ENCODE assay signal across 9 cellular contexts in the genomic region with DNA sequence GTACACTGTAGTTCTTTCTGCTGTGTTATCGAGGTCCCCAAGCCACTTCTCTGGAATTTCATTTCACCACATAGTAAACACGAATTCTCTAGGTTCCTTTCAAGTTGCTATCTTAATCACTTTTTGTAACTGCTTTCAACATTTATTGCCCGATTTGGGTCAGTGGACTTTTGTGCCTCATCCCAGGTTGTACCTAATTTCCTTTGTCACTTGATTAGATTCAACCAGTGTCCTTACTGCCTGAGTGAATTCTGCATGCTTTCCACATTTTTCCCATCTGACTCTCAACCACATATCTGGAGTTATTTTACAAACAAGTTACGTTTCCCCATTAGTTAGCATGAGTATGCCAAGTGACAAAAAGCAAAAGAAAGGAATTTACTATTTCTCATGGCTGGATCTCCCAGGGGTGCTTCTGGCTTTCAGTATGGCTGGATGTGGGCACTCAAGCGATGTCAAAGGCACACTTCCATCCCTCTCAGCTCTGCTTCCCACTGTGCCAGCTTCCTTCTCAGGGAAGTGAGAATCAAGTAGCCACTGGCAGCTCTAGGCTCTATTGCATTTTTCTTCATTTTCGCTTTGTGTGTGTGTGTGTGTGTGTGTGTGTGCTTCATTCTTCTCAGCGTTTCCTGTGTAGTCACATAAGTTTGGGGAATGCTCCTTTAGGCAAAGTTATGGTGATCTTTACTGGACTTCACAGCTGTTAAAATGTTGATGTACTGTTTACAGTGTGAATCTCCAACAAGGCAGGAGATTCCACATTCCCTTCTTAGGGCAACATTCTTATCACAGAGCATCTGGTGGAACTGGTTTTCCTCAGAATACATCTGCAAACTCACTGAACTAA.
A peak's percentile ranks its signal among the peaks of the same experiment; 100 is the strongest.
DNase-seq lines count a peak whose midpoint lies in the region; ATAC-seq and TF ChIP-seq lines count a peak whose summit lies in the region.
"Had no signal": no experiment of that assay in that cellular context is flagged by ENCODE, and none has a peak within 500 bp of the region (broad histone marks: within the 10 kb centered on the region; RNA-seq: fewer than 3 reads in every experiment).

No MANE protein-coding gene starts in this region.

- no peak for ATAC-seq in HG02970 (IDR thresholded peaks at IDR 0.05; ENCODE audit: low FRiP score, unreplicated experiment)
- no peak for ATAC-seq in HG02798 (IDR thresholded peaks at IDR 0.05; ENCODE audit: poor library complexity, unreplicated experiment)

- DNase-seq in A172 (ENCODE audit: low spot score), result peak; percentile 89
- DNase-seq in astrocyte of the cerebellum (ENCODE audit: low read depth), result peak; percentile 93
- DNase-seq in iPS-NIHi11 (ENCODE audit: low spot score), result peak; percentile 53
- DNase-seq in NOMO-1 (lab: John Stamatoyannopoulos, UW; ENCODE audit: unreplicated experiment in 2 of 2), result no peak
- DNase-seq in NCI-H2227 treated with DMSO at 0.1 percent for 48 hours (lab: John Stamatoyannopoulos, UW), result no peak
- DNase-seq: C1 segment of cervical spinal cord had no signal

- TF ChIP-seq CTCF in HEK293 (tag by site-specific recombination; IDR thresholded peaks at IDR 0.05), result no peak
- TF ChIP-seq CTCF in astrocyte of the cerebellum (IDR thresholded peaks at IDR 0.05; ENCODE audit: low read depth, low read length, missing control alignments), result no peak

- no peaks in the 10 kb centered on the region for H3K36me3 ChIP-seq in HEK293 (ENCODE audit: control insufficient read depth in 2 of 2, insufficient read depth in 1 of 2, low read length in 2 of 2)

- peaks cover 15% of the 10 kb centered on the region; the same call in 1 of the 2 replicates for H3K4me1 ChIP-seq in HEK293 (ENCODE audit: control insufficient read depth, insufficient read depth, low read length)

- H3K4me3 ChIP-seq in HEK293 (ENCODE audit: low read depth, low read length), result no peak overlapping the region
- H3K4me3 ChIP-seq in astrocyte of the cerebellum (ENCODE audit: low read depth, low read length), result no peak overlapping the region

- POLR2A ChIA-PET in HEK293 (lab: Yijun Ruan, JAX), result interaction anchor here (0.6 kb wide), 2 partner anchors 9 to 19 kb away, joined by 3 read pairs; no protein-coding TSS in a partner anchor

- H3K9me3 ChIP-seq in HEK293 (ENCODE audit: control insufficient read depth, insufficient read depth, low read depth, low read length), result no peaks in the 10 kb centered on the region

- in situ Hi-C loops in astrocyte of the cerebellum (cut with HindIII; ENCODE audit: low sequenced_read_pairs), result no loop called here

- no peak overlapping the region; the same call in 1 of the 2 replicates for H3K27ac ChIP-seq in HEK293 (ENCODE audit: extremely low read depth, low read depth, low read length)

- CTCF ChIA-PET in HEK293 (lab: Yijun Ruan, JAX), result interaction anchor here (0.7 to 0.8 kb wide), 2 partner anchors 69 to 97 kb away, joined by 3 to 5 read pairs; no protein-coding TSS in a partner anchor

TF ChIP-seq in HEK293, 187 proteins besides CTCF, POLR2A, EP300 and RAD21:
- TF ChIP-seq, protein P1, sequence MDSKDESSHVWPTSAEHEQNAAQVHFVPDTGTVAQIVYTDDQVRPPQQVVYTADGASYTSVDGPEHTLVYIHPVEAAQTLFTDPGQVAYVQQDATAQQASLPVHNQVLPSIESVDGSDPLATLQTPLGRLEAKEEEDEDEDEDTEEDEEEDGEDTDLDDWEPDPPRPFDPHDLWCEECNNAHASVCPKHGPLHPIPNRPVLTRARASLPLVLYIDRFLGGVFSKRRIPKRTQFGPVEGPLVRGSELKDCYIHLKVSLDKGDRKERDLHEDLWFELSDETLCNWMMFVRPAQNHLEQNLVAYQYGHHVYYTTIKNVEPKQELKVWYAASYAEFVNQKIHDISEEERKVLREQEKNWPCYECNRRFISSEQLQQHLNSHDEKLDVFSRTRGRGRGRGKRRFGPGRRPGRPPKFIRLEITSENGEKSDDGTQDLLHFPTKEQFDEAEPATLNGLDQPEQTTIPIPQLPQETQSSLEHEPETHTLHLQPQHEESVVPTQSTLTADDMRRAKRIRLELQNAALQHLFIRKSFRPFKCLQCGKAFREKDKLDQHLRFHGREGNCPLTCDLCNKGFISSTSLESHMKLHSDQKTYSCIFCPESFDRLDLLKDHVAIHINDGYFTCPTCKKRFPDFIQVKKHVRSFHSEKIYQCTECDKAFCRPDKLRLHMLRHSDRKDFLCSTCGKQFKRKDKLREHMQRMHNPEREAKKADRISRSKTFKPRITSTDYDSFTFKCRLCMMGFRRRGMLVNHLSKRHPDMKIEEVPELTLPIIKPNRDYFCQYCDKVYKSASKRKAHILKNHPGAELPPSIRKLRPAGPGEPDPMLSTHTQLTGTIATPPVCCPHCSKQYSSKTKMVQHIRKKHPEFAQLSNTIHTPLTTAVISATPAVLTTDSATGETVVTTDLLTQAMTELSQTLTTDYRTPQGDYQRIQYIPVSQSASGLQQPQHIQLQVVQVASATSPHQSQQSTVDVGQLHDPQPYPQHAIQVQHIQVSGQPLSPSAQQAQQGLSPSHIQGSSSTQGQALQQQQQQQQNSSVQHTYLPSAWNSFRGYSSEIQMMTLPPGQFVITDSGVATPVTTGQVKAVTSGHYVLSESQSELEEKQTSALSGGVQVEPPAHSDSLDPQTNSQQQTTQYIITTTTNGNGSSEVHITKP (tag by site-specific recombination; IDR thresholded peaks at IDR 0.05), result 0 out of 2 replicates have a peak, but pooled peaks have one; percentile 25
- 0 out of 2 replicates have a peak, but pooled peaks have one; percentile 23 for TF ChIP-seq SCRT1 (tag by site-specific recombination; IDR thresholded peaks at IDR 0.05; ENCODE audit: borderline replicate concordance)
- TF ChIP-seq ZXDB (tag by site-specific recombination; IDR thresholded peaks at IDR 0.05), result 0 out of 2 replicates have a peak, but pooled peaks have one; percentile 20
- peak; percentile 30; the same call in 1 of the 2 replicates for TF ChIP-seq PRDM6 (tag by site-specific recombination; IDR thresholded peaks at IDR 0.05)
- no peak for TF ChIP-seq GLIS1 (tag by site-specific recombination; IDR thresholded peaks at IDR 0.05)
- peak; percentile 40; the same call in 1 of the 2 replicates for TF ChIP-seq FEZF1 (tag by site-specific recombination; IDR thresholded peaks at IDR 0.05)
- no peak for TF ChIP-seq SP7 (tag by site-specific recombination; IDR thresholded peaks at IDR 0.05)
- peak; percentile 64; the same call in 1 of the 2 replicates for TF ChIP-seq OVOL3 (tag by site-specific recombination; IDR thresholded peaks at IDR 0.05)

Comparison
In these comparisons a context has a peak if more than half of its experiments do, and no peak if none do; other contexts are left out.
1. DNase-seq: peak in A172 (single experiment), astrocyte of the cerebellum (single experiment) and iPS-NIHi11 (single experiment); none in NOMO-1 (0 of 2) and NCI-H2227 treated with DMSO at 0.1 percent for 48 hours (single experiment).